In genomic region chr4:177699365-177700213, GRCh38 we compare ENCODE assay signal across 1 cellular context.
TF ChIP-seq lines count a peak whose summit lies in the region.

No MANE protein-coding gene starts in this region.

TF ChIP-seq in SK-N-SH treated with all-trans-retinoic acid at 6 μM for 48 hours, 23 proteins besides CTCF, POLR2A, EP300 and RAD21 (continued from another document):
- TF ChIP-seq ISL1 (CRISPR knock-in tag; IDR thresholded peaks at IDR 0.05) (no peak), ZFP30 (CRISPR knock-in tag; IDR thresholded peaks at IDR 0.05) (no peak), CSRNP3 (CRISPR knock-in tag; IDR thresholded peaks at IDR 0.05) (no peak), SNAI2 (CRISPR knock-in tag; IDR thresholded peaks at IDR 0.05) (no peak), ZNF8 (CRISPR knock-in tag; IDR thresholded peaks at IDR 0.05) (no peak), ZNF70 (CRISPR knock-in tag; IDR thresholded peaks at IDR 0.05) (no peak), POU6F1 (CRISPR knock-in tag; IDR thresholded peaks at IDR 0.05; ENCODE audit: borderline replicate concordance, low read depth) (no peak), ZFP3 (CRISPR knock-in tag; IDR thresholded peaks at IDR 0.05) (no peak), TOX (CRISPR knock-in tag; IDR thresholded peaks at IDR 0.05; ENCODE audit: borderline replicate concordance) (no peak), ESRRG (CRISPR knock-in tag; IDR thresholded peaks at IDR 0.05) (no peak)
TF ChIP-seq in SK-N-SH treated with all-trans-retinoic acid at 6 μM for 48 hours: peak in this region for 0.
